In genomic region chr9:91346644-91347043, GRCh38 we compare ENCODE assay signal across 1 cellular context.
TF ChIP-seq lines count a peak whose summit lies in the region.

No MANE protein-coding gene starts in this region.

TF ChIP-seq in GM23338, 12 proteins besides CTCF, POLR2A, EP300 and RAD21 (continued from another document):
- TF ChIP-seq REST (IDR thresholded peaks at IDR 0.05; ENCODE audit: unreplicated experiment) (no peak), STAT1 (IDR thresholded peaks at IDR 0.05; ENCODE audit: unreplicated experiment) (no peak), ZNF462 (CRISPR knock-in tag; IDR thresholded peaks at IDR 0.05) (no peak), CREB1 (CRISPR knock-in tag; IDR thresholded peaks at IDR 0.05; ENCODE audit: low read depth) (no peak)
